22 cellular contexts compared by ENCODE assay signal in the genomic region with DNA sequence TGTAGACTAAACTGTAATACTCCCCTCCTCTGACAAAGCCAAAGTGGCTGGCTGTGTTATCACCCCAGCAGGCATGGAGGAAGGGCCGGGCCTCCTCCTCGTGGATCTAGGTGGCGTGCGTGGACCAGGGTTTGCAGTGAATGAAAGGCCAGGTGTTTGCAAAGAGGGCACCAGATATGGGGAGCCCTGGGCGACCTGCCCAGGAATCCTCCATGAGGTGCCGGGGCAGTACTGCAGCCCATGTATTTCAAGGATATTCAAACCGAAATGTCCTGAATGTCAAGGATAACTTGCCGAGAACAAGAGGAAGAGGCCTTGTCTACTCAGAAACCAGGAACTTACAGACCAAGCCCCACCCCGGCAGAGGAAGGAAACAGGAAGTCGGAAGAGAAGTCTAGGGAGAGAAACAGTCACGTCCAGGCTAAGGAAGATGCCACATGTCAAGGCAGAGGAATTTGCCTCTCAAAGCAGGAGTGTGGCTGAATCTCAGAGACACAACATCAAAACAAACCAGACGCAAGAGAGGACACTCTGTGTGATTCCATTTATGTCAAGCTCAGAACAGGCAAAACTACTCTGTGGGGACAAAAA. TPM values are rescaled to one million over a fixed set of nuclear protein-coding genes. Genes with fewer than 3 reads are reported as not detected.
DNase-seq lines count a peak whose midpoint lies in the region; ATAC-seq and TF ChIP-seq lines count a peak whose summit lies in the region.
"Had no signal": no experiment of that assay in that cellular context is flagged by ENCODE, and none has a peak within 500 bp of the region (broad histone marks: within the 10 kb centered on the region; RNA-seq: fewer than 3 reads in every experiment).

No MANE protein-coding gene starts in this region.

- peak; percentile 43 for ATAC-seq in Right ventricle myocardium superior (ENCODE audit: poor library complexity)
- ATAC-seq: activated CD4-positive, CD25-positive, alpha-beta regulatory T cell treated with anti-CD3 and anti-CD28 coated beads, Interleukin-2, amount 50 U/mL, for 24 hours; gastrocnemius medialis had no signal

- no peak overlapping the region for H3K4me3 Mint-ChIP-seq in endodermal cell

- peaks cover 4% of the 10 kb centered on the region for H3K4me1 Mint-ChIP-seq in endodermal cell

- H3K9me3 ChIP-seq in right atrium auricular region: no peaks in the 10 kb centered on the region
- no peaks in the 10 kb centered on the region for H3K9me3 ChIP-seq in endodermal cell (ENCODE audit: control insufficient read depth, low read length)
- no peaks in the 10 kb centered on the region for H3K9me3 ChIP-seq in spleen
- H3K9me3 ChIP-seq: Caco-2, gastrocnemius medialis, Peyer's patch, thoracic aorta had no signal

- H3K36me3 ChIP-seq in right atrium auricular region (no peaks in the 10 kb centered on the region), endodermal cell (ENCODE audit: control insufficient read depth, insufficient read depth, low read length) (no peaks in the 10 kb centered on the region), spleen (no peaks in the 10 kb centered on the region)
- H3K36me3 ChIP-seq: gastrocnemius medialis, Peyer's patch, thoracic aorta had no signal

- H3K4me3 ChIP-seq in right atrium auricular region (no peak overlapping the region), endodermal cell (ENCODE audit: low read length) (no peak overlapping the region), spleen (no peak overlapping the region)
- H3K4me3 ChIP-seq: gastrocnemius medialis, Peyer's patch, thoracic aorta had no signal

- H3K9ac ChIP-seq in endodermal cell (ENCODE audit: extremely low read depth, low read length, poor library complexity, severe bottlenecking): no peak overlapping the region
- H3K9ac ChIP-seq: parathyroid adenoma had no signal

- H3K4me1 ChIP-seq in right atrium auricular region: no peaks in the 10 kb centered on the region
- peaks cover 7% of the 10 kb centered on the region for H3K4me1 ChIP-seq in endodermal cell (ENCODE audit: control insufficient read depth, insufficient read depth, low read length)
- peaks cover 0 to 36% (median 12%) of the 10 kb centered on the region in 6 donors for H3K4me1 ChIP-seq in spleen
- H3K4me1 ChIP-seq: Peyer's patch had no signal

- no peak for TF ChIP-seq CTCF in right atrium auricular region (IDR thresholded peaks at IDR 0.05)
- peak; percentile 19 for TF ChIP-seq CTCF in endodermal cell (conservative IDR thresholded peaks at IDR 0.05)
- TF ChIP-seq CTCF in spleen (IDR thresholded peaks at IDR 0.05 in 8 of 11, conservative IDR thresholded peaks at IDR 0.05 in 3 of 11): peak in 8 of 11 experiments; percentile 10 to 39 (median 34)

- H3K27ac ChIP-seq in right atrium auricular region (no peak overlapping the region), endodermal cell (ENCODE audit: low read depth, low read length) (no peak overlapping the region), spleen (peak overlapping the region in 7 of 8 donors; percentile 26 to 71 (median 57)), substantia nigra (ENCODE audit: low read depth, low read length, poor library complexity, severe bottlenecking) (no peak overlapping the region)
- H3K27ac ChIP-seq: epithelial cell of prostate, gastrocnemius medialis, parathyroid adenoma, Peyer's patch, thoracic aorta had no signal

- H3K27ac Mint-ChIP-seq in endodermal cell: no peak overlapping the region

- H3K27me3 ChIP-seq in right atrium auricular region: no peaks in the 10 kb centered on the region
- no peaks in the 10 kb centered on the region for H3K27me3 ChIP-seq in endodermal cell (ENCODE audit: control insufficient read depth, insufficient read depth, low read length, poor library complexity, severe bottlenecking)
- no peaks in the 10 kb centered on the region for H3K27me3 ChIP-seq in spleen (replicated peaks in 1 of 7)
- H3K27me3 ChIP-seq: gastrocnemius medialis, Peyer's patch had no signal

- TF ChIP-seq POLR2A in spleen (IDR thresholded peaks at IDR 0.05): no peak

- DNase-seq in Right ventricle myocardium superior (peak; percentile 44), right atrium auricular region (ENCODE audit: low spot score) (no peak), NOMO-1 treated with DMSO at 0.1 percent for 48 hours (lab: John Stamatoyannopoulos, UW; ENCODE audit: unreplicated experiment) (peak; percentile 68), endodermal cell (no peak), spleen (peak; percentile 80), substantia nigra (lab: John Stamatoyannopoulos, UW) (no peak), Ammon's horn (ENCODE audit: low spot score) (no peak)
- DNase-seq in activated CD4-positive, alpha-beta T cell treated with anti-CD3 and anti-CD28 coated beads, Interleukin-2, amount 50 U/mL, for 4 hours: no peak
- DNase-seq: activated CD8-positive, alpha-beta memory T cell treated with anti-CD3 and anti-CD28 coated beads, Interleukin-2, amount 50 U/mL, for 48 hours; activated naive CD4-positive, alpha-beta T cell; Caco-2; gastrocnemius medialis; GDM1; NCI-H1930; NCI-H510A; Peyer's patch; small intestine had no signal

- H3K9me3 Mint-ChIP-seq in endodermal cell: no peaks in the 10 kb centered on the region

- intact Hi-C loops in Right ventricle myocardium superior (cut with DNase I) (no loop called here), spleen (cut with DNase I; ENCODE audit: low total_unique reads) (no loop called here)

- 91 to 93% methylated on average over 12 of the region's 12 CpGs for WGBS in endodermal cell (ENCODE audit: insufficient coverage in 1 of 2, insufficient read length in 1 of 2), 2 experiments
- 53 to 63% (median 62%) methylated on average over 12 of the region's 12 CpGs for WGBS in spleen, 5 donors

- H3K27me3 Mint-ChIP-seq in endodermal cell (ENCODE audit: insufficient read depth): peaks cover 6% of the 10 kb centered on the region

- H3K36me3 Mint-ChIP-seq in endodermal cell (ENCODE audit: low read depth): peaks cover 12% of the 10 kb centered on the region

RNA-seq across cellular contexts. Expression of a gene that starts 13.7 kb away (rescaled TPM):
- 7.2 TPM for total RNA-seq in Right ventricle myocardium superior
- total RNA-seq in right atrium auricular region: 1 to 10 TPM; 6.0 to 6.5 TPM
- 1 to 10 TPM; 1.6 to 2.7 TPM for total RNA-seq in endodermal cell
- 1.0 TPM for polyA plus RNA-seq in endodermal cell (2013, experiment 1 of 2)
- polyA plus RNA-seq in endodermal cell (2013, experiment 2 of 2): 0.70 TPM
- total RNA-seq in spleen: 10 to 100 TPM in 2 of 7 donors, 1 to 10 TPM in 5; 4.7 to 13.5 (median 9.5) TPM
- 10 to 100 TPM in 1 of 3 donors, 1 to 10 TPM in 2; 2.3 to 13.2 (median 6.1) TPM for polyA plus RNA-seq in spleen

RNA-seq across cellular contexts. Expression of a gene that starts 28.7 kb away (rescaled TPM):
- total RNA-seq in Right ventricle myocardium superior (0.46 TPM), right atrium auricular region (under 1 TPM in 1 of 2 donors, not detected in 1; 0.71 TPM), endodermal cell (1 to 10 TPM; 2.7 to 3.3 TPM), spleen (1 to 10 TPM in 3 of 7 donors, under 1 TPM in 1, not detected in 3; 0.95 to 3.1 (median 1.6) TPM)
- polyA plus RNA-seq in endodermal cell (2013, experiment 1 of 2): 34.1 TPM
- 29.4 TPM for polyA plus RNA-seq in endodermal cell (2013, experiment 2 of 2)
- polyA plus RNA-seq in spleen: under 1 TPM in 2 of 3 donors, not detected in 1; 0.16 to 0.20 TPM
- total RNA-seq: gastrocnemius medialis, lower leg skin, thoracic aorta had no signal

RNA-seq across cellular contexts. Expression of a gene that starts 40.4 kb away (rescaled TPM):
- total RNA-seq in Right ventricle myocardium superior: 49.3 TPM
- 10 to 100 TPM; 22.0 to 37.0 TPM for total RNA-seq in right atrium auricular region
- total RNA-seq in endodermal cell: 10 to 100 TPM; 11.1 to 19.0 TPM
- polyA plus RNA-seq in endodermal cell (2013, experiment 1 of 2): 3.6 TPM
- polyA plus RNA-seq in endodermal cell (2013, experiment 2 of 2): 3.4 TPM
- 10 to 100 TPM in 4 of 7 donors, 1 to 10 TPM in 3; 6.1 to 14.3 (median 10.1) TPM for total RNA-seq in spleen
- polyA plus RNA-seq in spleen: 1 to 10 TPM; 2.0 to 2.9 (median 2.1) TPM

Comparison
In these comparisons a context has a peak if more than half of its experiments do, and no peak if none do; other contexts are left out.
1. DNase-seq: peak in Right ventricle myocardium superior (single experiment), NOMO-1 treated with DMSO at 0.1 percent for 48 hours (single experiment) and spleen (single experiment); none in right atrium auricular region (single experiment), endodermal cell (single experiment), substantia nigra (0 of 49), Ammon's horn (single experiment) and activated CD4-positive, alpha-beta T cell treated with anti-CD3 and anti-CD28 coated beads, Interleukin-2, amount 50 U/mL, for 4 hours (0 of 2).
2. H3K27ac ChIP-seq: peak in spleen (7 of 8); none in right atrium auricular region (0 of 2), endodermal cell (single experiment) and substantia nigra (single experiment).
3. CTCF ChIP-seq: peak in endodermal cell (single experiment) and spleen (8 of 11); none in right atrium auricular region (0 of 2).